18 cellular contexts compared by ENCODE assay signal in the genomic region with DNA sequence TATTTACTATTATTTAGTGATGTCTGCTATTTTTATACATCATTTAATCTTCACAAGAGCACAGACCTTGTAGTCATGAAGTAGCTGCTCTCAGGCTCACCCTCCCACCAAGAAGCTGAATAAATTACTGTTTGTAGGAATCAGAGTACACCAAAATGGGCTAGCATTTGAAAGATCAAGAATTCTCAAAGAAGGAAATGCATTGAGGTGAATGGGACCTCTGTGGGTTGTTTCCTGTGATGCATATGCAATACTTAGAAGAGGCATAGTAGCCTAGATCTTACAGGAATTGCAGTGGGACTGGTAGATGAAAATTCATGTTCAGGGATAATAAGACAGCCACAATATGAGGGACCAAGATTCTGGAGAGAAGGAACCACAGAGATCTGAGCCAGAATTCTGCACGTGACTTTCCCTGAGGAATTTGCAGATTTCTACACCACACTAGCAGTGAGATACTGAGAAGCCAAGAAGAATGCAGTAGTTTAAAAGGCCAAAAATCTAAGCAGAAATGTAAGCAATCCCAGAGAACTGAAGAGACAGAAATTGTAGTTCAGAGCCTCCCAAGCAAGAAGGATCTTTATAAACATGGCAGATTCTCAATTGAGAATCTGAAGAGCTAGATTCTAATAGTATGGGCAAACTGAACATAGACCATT.
"Had no signal": no experiment of that assay in that cellular context is flagged by ENCODE, and none has a peak within 500 bp of the region (broad histone marks: within the 10 kb centered on the region; RNA-seq: fewer than 3 reads in every experiment).

No MANE protein-coding gene starts in this region.

- ATAC-seq: activated CD8-positive, alpha-beta memory T cell treated with anti-CD3 and anti-CD28 coated beads, Interleukin-2, amount 10 ng/mL, durations not matched to agents 7 days and 5 days; activated T-cell treated with anti-CD3 and anti-CD28 coated beads, Interleukin-2, amount 50 U/mL, for 4 hours; effector memory CD8-positive, alpha-beta T cell; heart left ventricle; left ventricle myocardium superior; right lobe of liver had no signal

- H3K36me3 ChIP-seq: heart left ventricle, prostate gland, right lobe of liver had no signal

- H3K27me3 ChIP-seq: heart left ventricle, right lobe of liver had no signal

- H3K9me3 ChIP-seq: prostate gland, right lobe of liver had no signal

- H3K4me1 ChIP-seq: prostate gland, right lobe of liver had no signal

- H3K4me3 ChIP-seq: heart left ventricle, prostate gland, right lobe of liver had no signal

- H3K27ac ChIP-seq: heart left ventricle, prostate gland, right lobe of liver had no signal

- DNase-seq: activated CD4-positive, alpha-beta T cell treated with anti-CD3 and anti-CD28 coated beads for 1 hour; activated CD4-positive, alpha-beta T cell treated with anti-CD3 and anti-CD28 coated beads, Interleukin-2, amount 50 U/mL, for 48 hours; activated CD8-positive, alpha-beta memory T cell treated with anti-CD3 and anti-CD28 coated beads, Interleukin-2, amount 10 ng/mL, durations not matched to agents 7 days and 5 days; activated gamma-delta T cell; activated naive CD8-positive, alpha-beta T cell treated with anti-CD3 and anti-CD28 coated beads for 36 hours; activated T-cell treated with anti-CD3 and anti-CD28 coated beads, Interleukin-2, amount 50 U/mL, for 4 hours; caudate nucleus; effector memory CD8-positive, alpha-beta T cell; foreskin melanocyte; heart left ventricle; kidney; left ventricle myocardium superior; mesenchymal stem cell; right lobe of liver; stimulated activated CD4-positive, alpha-beta T cell treated with anti-CD3 and anti-CD28 coated beads, Interleukin-2, amount 100 ng/mL, for 24 hours; stimulated activated naive CD4-positive, alpha-beta T cell treated with Interleukin-2 at 50 U/mL for 16 hours; SW 1271 had no signal
